In the genomic region with DNA sequence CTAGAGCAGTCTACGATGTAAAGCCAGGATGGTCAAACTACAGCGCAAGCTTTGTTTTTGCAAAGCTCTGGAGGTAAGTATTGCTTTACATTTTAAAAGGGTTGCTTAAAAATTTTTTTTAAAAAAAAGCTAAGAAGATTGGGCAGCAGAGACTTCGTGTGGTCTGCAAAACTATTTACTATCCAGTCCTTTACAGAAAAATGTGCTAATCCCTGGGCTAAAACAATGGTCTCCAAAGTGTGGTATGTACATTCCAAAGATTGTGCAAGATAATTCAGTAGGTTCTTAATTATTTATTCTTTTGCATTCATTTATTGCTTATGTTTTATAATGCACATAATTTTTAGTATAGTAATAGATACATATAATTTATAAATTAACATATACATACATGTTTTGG, we compare ENCODE assay signal across 26 cellular contexts.
"Had no signal": no experiment of that assay in that cellular context is flagged by ENCODE, and none has a peak within 500 bp of the region (broad histone marks: within the 10 kb centered on the region; RNA-seq: fewer than 3 reads in every experiment).

No MANE protein-coding gene starts in this region.

- H3K36me3 ChIP-seq: heart left ventricle, left ventricle myocardium inferior, pancreas, prostate gland, right atrium auricular region, stomach, thyroid gland, transverse colon, upper lobe of right lung had no signal

- H3K4me1 ChIP-seq: heart left ventricle, left ventricle myocardium inferior, pancreas, prostate gland, right atrium auricular region, stomach, testis, thyroid gland, transverse colon, upper lobe of right lung had no signal

- H3K27me3 ChIP-seq: heart left ventricle, pancreas, right atrium auricular region, stomach, testis, thyroid gland, transverse colon, upper lobe of right lung had no signal

- FAIRE-seq: islet of Langerhans, pancreas, small intestine, urothelium cell line had no signal

- H3K9me3 ChIP-seq: pancreas, prostate gland, right atrium auricular region, testis, thyroid gland, transverse colon, upper lobe of right lung had no signal

- H3K4me3 ChIP-seq: heart left ventricle, left ventricle myocardium inferior, lung, pancreas, prostate gland, right atrium auricular region, stomach, testis, thyroid gland, transverse colon, upper lobe of right lung had no signal

- ATAC-seq: heart left ventricle; naive thymus-derived CD8-positive, alpha-beta T cell; pancreas; sciatic nerve; stimulated activated naive B cell treated with anti-CD40 and anti-IgM and Interleukin-4, amounts not matched to agents 10 μg/mL and 1 μg/mL and 100 μg/mL, for 72 hours; stimulated activated naive CD8-positive, alpha-beta T cell treated with anti-CD3 and anti-CD28 coated beads, Interleukin-15, Interleukin-2, amounts not matched to agents 100 U/mL and 50 U/mL, for 24 hours; upper lobe of right lung had no signal

- H3K27ac ChIP-seq: heart left ventricle, left ventricle myocardium inferior, pancreas, prostate gland, right atrium auricular region, stomach, thyroid gland, transverse colon, upper lobe of right lung had no signal

- DNase-seq: heart left ventricle; hypothalamus; immature natural killer cell; left ventricle myocardium inferior; naive thymus-derived CD8-positive, alpha-beta T cell; nucleus accumbens; pancreas; posterior cingulate gyrus; small intestine; stimulated activated CD4-positive, alpha-beta T cell treated with anti-CD3 and anti-CD28 coated beads, Interleukin-1b, Interleukin-23, amount 100 ng/mL, for 48 hours; stimulated activated CD4-positive, alpha-beta T cell treated with anti-CD3 and anti-CD28 coated beads, Interleukin-2, amount 100 ng/mL, for 48 hours; stimulated activated CD4-positive, alpha-beta T cell treated with anti-CD3 and anti-CD28 coated beads, Interleukin-4, amount 100 ng/mL, for 4 hours; stimulated activated CD8-positive, alpha-beta memory T cell treated with anti-CD3 and anti-CD28 coated beads, Interleukin-4, amount 100 ng/mL, for 48 hours; stimulated activated naive B cell treated with anti-CD40 and anti-IgM and Interleukin-4, amounts not matched to agents 10 μg/mL and 1 μg/mL and 100 μg/mL, for 72 hours; stimulated activated naive CD8-positive, alpha-beta T cell treated with anti-CD3 and anti-CD28 coated beads, Interleukin-15, Interleukin-2, amounts not matched to agents 100 U/mL and 50 U/mL, for 24 hours; stomach; testis; thyroid gland; transverse colon; upper lobe of right lung had no signal
